Comparison of ENCODE assay signal across 8 cellular contexts in genomic region chr3:72996473-72997333, GRCh38. TPM values are rescaled to one million over a fixed set of nuclear protein-coding genes. Genes with fewer than 3 reads are reported as not detected.
DNase-seq lines count a peak whose midpoint lies in the region; ATAC-seq, FAIRE-seq and TF ChIP-seq lines count a peak whose summit lies in the region.

TSS of gene PPP4R2 (plus strand) at chr3:72996811. CDS start at chr3:72997038, 227 bp downstream.

- H3K4me3 ChIP-seq in left ventricle myocardium inferior = peak within 1 kb of the TSS; percentile 76

- H3K4me1 Mint-ChIP-seq in T-helper 1 cell treated with Interleukin-12 subunit alpha and Interleukin-12 subunit beta and Interleukin-4 antibody, amounts not matched to agents 30 μg/mL and 1 μg/mL, for 36 hours (ENCODE audit: low read depth) = peaks cover 30% of the 10 kb centered on the region

- no peaks in the 10 kb centered on the region for H3K27me3 ChIP-seq in left ventricle myocardium inferior (ENCODE audit: low read depth)

- H3K36me3 ChIP-seq in left ventricle myocardium inferior = peaks cover 9% of the 10 kb centered on the region

- H3K9me3 ChIP-seq in left ventricle myocardium inferior (replicated peaks) = no peaks in the 10 kb centered on the region

- DNase-seq in GM12891 (ENCODE audit: insufficient read length, low spot score) (peak; percentile 77), NCI-H1092 treated with DMSO at 0.1 percent for 48 hours (lab: John Stamatoyannopoulos, UW) (peak; percentile 81), amniotic stem cell (lab: John Stamatoyannopoulos, UW) (peak; percentile 72), left ventricle myocardium inferior (peak; percentile 89), pulmonary artery endothelial cell (ENCODE audit: low read depth, low spot score) (peak; percentile 68), urothelium cell line (ENCODE audit: low spot score) (peak; percentile 89)

- peak; percentile 98 for FAIRE-seq in GM12891 (lab: Jason Lieb, UNC)
- FAIRE-seq in urothelium cell line (lab: Jason Lieb, UNC) = peak; percentile 67

- no peaks in the 10 kb centered on the region for H3K27me3 Mint-ChIP-seq in T-helper 1 cell treated with Interleukin-12 subunit alpha and Interleukin-12 subunit beta and Interleukin-4 antibody, amounts not matched to agents 30 μg/mL and 1 μg/mL, for 36 hours (ENCODE audit: low read depth)

- peak; percentile 90 for ATAC-seq in HG02623 (IDR thresholded peaks at IDR 0.05; ENCODE audit: unreplicated experiment)

- no peaks in the 10 kb centered on the region for H3K9me3 Mint-ChIP-seq in T-helper 1 cell treated with Interleukin-12 subunit alpha and Interleukin-12 subunit beta and Interleukin-4 antibody, amounts not matched to agents 30 μg/mL and 1 μg/mL, for 36 hours

- TF ChIP-seq POLR2A in GM12891 (IDR thresholded peaks at IDR 0.05; ENCODE audit: low read depth, low read length) = peak; percentile 86

- H3K36me3 Mint-ChIP-seq in T-helper 1 cell treated with Interleukin-12 subunit alpha and Interleukin-12 subunit beta and Interleukin-4 antibody, amounts not matched to agents 30 μg/mL and 1 μg/mL, for 36 hours (ENCODE audit: low read depth) = peaks cover 24% of the 10 kb centered on the region

- peaks cover 54% of the 10 kb centered on the region for H3K4me1 ChIP-seq in left ventricle myocardium inferior

- H3K4me3 Mint-ChIP-seq in T-helper 1 cell treated with Interleukin-12 subunit alpha and Interleukin-12 subunit beta and Interleukin-4 antibody, amounts not matched to agents 30 μg/mL and 1 μg/mL, for 36 hours = peak within 1 kb of the TSS; percentile 84

- peak within 1 kb of the TSS; percentile 80 for H3K27ac Mint-ChIP-seq in T-helper 1 cell treated with Interleukin-12 subunit alpha and Interleukin-12 subunit beta and Interleukin-4 antibody, amounts not matched to agents 30 μg/mL and 1 μg/mL, for 36 hours

- peak within 1 kb of the TSS; percentile 92 for H3K27ac ChIP-seq in left ventricle myocardium inferior (replicated peaks)

- intact Hi-C loops in left ventricle myocardium inferior (cut with micrococcal nuclease) = loop anchor here (10.0 kb wide), 1 partner anchor 58 kb away; no protein-coding TSS in a partner anchor

- no peak for TF ChIP-seq CTCF in left ventricle myocardium inferior (IDR thresholded peaks at IDR 0.05; ENCODE audit: borderline replicate concordance)

TF ChIP-seq in GM12891, 5 proteins besides CTCF, POLR2A, EP300 and RAD21:
- TF ChIP-seq PAX5 (IDR thresholded peaks at IDR 0.05; ENCODE audit: insufficient read depth, low read length, severe bottlenecking) = no peak
- peak; percentile 51; the same call in 1 of the 2 replicates for TF ChIP-seq TAF1 (IDR thresholded peaks at IDR 0.05; ENCODE audit: low read depth, low read length)
- no peak for TF ChIP-seq SPI1 (IDR thresholded peaks at IDR 0.05; ENCODE audit: low read depth, low read length)
- TF ChIP-seq POU2F2 (IDR thresholded peaks at IDR 0.05; ENCODE audit: low read depth, low read length) = peak; percentile 56; the same call in 1 of the 2 replicates
- TF ChIP-seq POLR2AphosphoS5 (IDR thresholded peaks at IDR 0.05; ENCODE audit: low read depth, low read length) = peak; percentile 91
TF ChIP-seq in GM12891: peak in this region for 3.

RNA-seq across cellular contexts. Expression of gene PPP4R2, which starts in this region (rescaled TPM):
- 23.2 TPM for polyA plus RNA-seq in GM12891 (2012; ENCODE audit: low read depth, missing spikeins)
- total RNA-seq in left ventricle myocardium inferior = 55.5 TPM
- 61.9 and 88.1 TPM in 2 replicates for total RNA-seq in pulmonary artery endothelial cell

Comparison
In these comparisons a context has a peak if more than half of its experiments do, and no peak if none do; other contexts are left out.
1. Peak in every context shown above with its lines: DNase-seq, ATAC-seq, H3K4me3 ChIP-seq and H3K27ac ChIP-seq.